8 cellular contexts compared by ENCODE assay signal in genomic region chr4:159077702-159078495, GRCh38. TPM values are rescaled to one million over a fixed set of nuclear protein-coding genes. Genes with fewer than 3 reads are reported as not detected.
DNase-seq lines count a peak whose midpoint lies in the region; ATAC-seq lines count a peak whose summit lies in the region.

No MANE protein-coding gene starts in this region.

- peaks cover 3 to 7% (median 6%) of the 10 kb centered on the region in 4 donors for H3K4me1 Mint-ChIP-seq in CD4-positive, alpha-beta memory T cell
- peaks cover 7% of the 10 kb centered on the region for H3K4me1 Mint-ChIP-seq in activated T-helper 17 cell treated with anti-CD3 and anti-CD28 coated beads, Interleukin-2, amount 50 U/mL, for 72 hours
- peaks cover 42% of the 10 kb centered on the region for H3K4me1 Mint-ChIP-seq in stimulated activated naive CD8-positive, alpha-beta T cell treated with anti-CD3 and anti-CD28 coated beads, Interleukin-15, Interleukin-2, amounts not matched to agents 100 ng/mL and 50 ng/mL, for 24 hours (ENCODE audit: low read depth)

- POLR2A ChIA-PET in CD4-positive, alpha-beta memory T cell (lab: Charles Lee; ENCODE audit: partially characterized antibody), result interaction anchor here (1.2 kb wide), 1 partner anchor 13 kb away, joined by 3 read pairs; no protein-coding TSS in a partner anchor

- H3K27me3 Mint-ChIP-seq in CD4-positive, alpha-beta memory T cell, result no peaks in the 10 kb centered on the region
- H3K27me3 Mint-ChIP-seq in activated T-helper 17 cell treated with anti-CD3 and anti-CD28 coated beads, Interleukin-2, amount 50 U/mL, for 72 hours, result no peaks in the 10 kb centered on the region
- H3K27me3 Mint-ChIP-seq in stimulated activated naive CD8-positive, alpha-beta T cell treated with anti-CD3 and anti-CD28 coated beads, Interleukin-15, Interleukin-2, amounts not matched to agents 100 ng/mL and 50 ng/mL, for 24 hours, result no peaks in the 10 kb centered on the region

- intact Hi-C loops in CD4-positive, alpha-beta memory T cell (cut with micrococcal nuclease), result loop anchor here (2.0 kb wide), 1 partner anchor 25 kb away; the partner anchor contains the start of gene RAPGEF2

- peak in 3 of 5 donors; percentile 12 to 29 (median 24) for DNase-seq in CD4-positive, alpha-beta memory T cell
- DNase-seq in dedifferentiated amniotic fluid mesenchymal stem cell (ENCODE audit: extremely low spot score) (no peak), NCI-H1417 treated with DMSO at 0.1 percent for 48 hours (lab: John Stamatoyannopoulos, UW) (no peak), CD1c-positive myeloid dendritic cell (ENCODE audit: extremely low spot score) (no peak)

- ATAC-seq in GM19351 (IDR thresholded peaks at IDR 0.05; ENCODE audit: unreplicated experiment) (peak; percentile 98), HG03196 (IDR thresholded peaks at IDR 0.05; ENCODE audit: unreplicated experiment) (peak; percentile 94)
- peak; percentile 87 for ATAC-seq in activated T-helper 17 cell treated with anti-CD3 and anti-CD28 coated beads, Interleukin-2, amount 50 U/mL, for 72 hours (replicated peaks)

- H3K4me3 Mint-ChIP-seq in CD4-positive, alpha-beta memory T cell, result peak overlapping the region; percentile 65 to 85 (median 77)
- peak overlapping the region; percentile 9 for H3K4me3 Mint-ChIP-seq in activated T-helper 17 cell treated with anti-CD3 and anti-CD28 coated beads, Interleukin-2, amount 50 U/mL, for 72 hours
- H3K4me3 Mint-ChIP-seq in stimulated activated naive CD8-positive, alpha-beta T cell treated with anti-CD3 and anti-CD28 coated beads, Interleukin-15, Interleukin-2, amounts not matched to agents 100 ng/mL and 50 ng/mL, for 24 hours, result peak overlapping the region; percentile 43

- no peaks in the 10 kb centered on the region for H3K36me3 Mint-ChIP-seq in CD4-positive, alpha-beta memory T cell
- no peaks in the 10 kb centered on the region for H3K36me3 Mint-ChIP-seq in activated T-helper 17 cell treated with anti-CD3 and anti-CD28 coated beads, Interleukin-2, amount 50 U/mL, for 72 hours (ENCODE audit: low read depth)
- H3K36me3 Mint-ChIP-seq in stimulated activated naive CD8-positive, alpha-beta T cell treated with anti-CD3 and anti-CD28 coated beads, Interleukin-15, Interleukin-2, amounts not matched to agents 100 ng/mL and 50 ng/mL, for 24 hours (ENCODE audit: low read depth), result no peaks in the 10 kb centered on the region

- H3K27ac ChIP-seq in CD4-positive, alpha-beta memory T cell (ENCODE audit: low read depth, low read length), result no peak overlapping the region

- CTCF ChIA-PET in CD4-positive, alpha-beta memory T cell (lab: Charles Lee; ENCODE audit: partially characterized antibody), result no interaction called here

- H3K9me3 Mint-ChIP-seq in CD4-positive, alpha-beta memory T cell, result no peaks in the 10 kb centered on the region
- H3K9me3 Mint-ChIP-seq in activated T-helper 17 cell treated with anti-CD3 and anti-CD28 coated beads, Interleukin-2, amount 50 U/mL, for 72 hours, result no peaks in the 10 kb centered on the region
- H3K9me3 Mint-ChIP-seq in stimulated activated naive CD8-positive, alpha-beta T cell treated with anti-CD3 and anti-CD28 coated beads, Interleukin-15, Interleukin-2, amounts not matched to agents 100 ng/mL and 50 ng/mL, for 24 hours, result no peaks in the 10 kb centered on the region

- H3K9me3 ChIP-seq in CD4-positive, alpha-beta memory T cell (ENCODE audit: control insufficient read depth in 1 of 2, low read length in 2 of 2), result no peaks in the 10 kb centered on the region

- peaks cover 15% of the 10 kb centered on the region for H3K4me1 ChIP-seq in CD4-positive, alpha-beta memory T cell (ENCODE audit: insufficient read depth, low read length)

- H3K27me3 ChIP-seq in CD4-positive, alpha-beta memory T cell (ENCODE audit: insufficient read depth, low read length), result no peaks in the 10 kb centered on the region

- H3K4me3 ChIP-seq in CD4-positive, alpha-beta memory T cell (ENCODE audit: low read length in 2 of 2), result no peak overlapping the region

- H3K27ac Mint-ChIP-seq in CD4-positive, alpha-beta memory T cell, result peak overlapping the region in 6 of 7 donors; percentile 16 to 75 (median 46)
- H3K27ac Mint-ChIP-seq in activated T-helper 17 cell treated with anti-CD3 and anti-CD28 coated beads, Interleukin-2, amount 50 U/mL, for 72 hours, result peak overlapping the region; percentile 6
- peak overlapping the region; percentile 7 for H3K27ac Mint-ChIP-seq in stimulated activated naive CD8-positive, alpha-beta T cell treated with anti-CD3 and anti-CD28 coated beads, Interleukin-15, Interleukin-2, amounts not matched to agents 100 ng/mL and 50 ng/mL, for 24 hours

- H3K36me3 ChIP-seq in CD4-positive, alpha-beta memory T cell (ENCODE audit: insufficient read depth, low read length), result no peaks in the 10 kb centered on the region

RNA-seq across cellular contexts. Expression of gene RAPGEF2, which starts 25.0 kb away (rescaled TPM):
- 10 to 100 TPM; 23.1 to 27.9 TPM for total RNA-seq in CD4-positive, alpha-beta memory T cell
- polyA plus RNA-seq in CD4-positive, alpha-beta memory T cell, result 1 to 10 TPM in 1 of 2 donors, under 1 TPM in 1; 0.69 to 1.2 TPM
- total RNA-seq in activated T-helper 17 cell treated with anti-CD3 and anti-CD28 coated beads, Interleukin-2, amount 50 U/mL, for 72 hours, result 10 to 100 TPM; 22.8 to 25.1 TPM

Comparison
In these comparisons a context has a peak if more than half of its experiments do, and no peak if none do; other contexts are left out.
1. DNase-seq: peak in CD4-positive, alpha-beta memory T cell (3 of 5); none in dedifferentiated amniotic fluid mesenchymal stem cell (single experiment), NCI-H1417 treated with DMSO at 0.1 percent for 48 hours (single experiment) and CD1c-positive myeloid dendritic cell (single experiment).
2. H3K4me3 Mint-ChIP-seq: peak in every context shown above with its lines; median percentile 77 in CD4-positive, alpha-beta memory T cell; 43 in stimulated activated naive CD8-positive, alpha-beta T cell treated with anti-CD3 and anti-CD28 coated beads, Interleukin-15, Interleukin-2, amounts not matched to agents 100 ng/mL and 50 ng/mL, for 24 hours; 9 in activated T-helper 17 cell treated with anti-CD3 and anti-CD28 coated beads, Interleukin-2, amount 50 U/mL, for 72 hours.
3. Peak in every context shown above with its lines, with median percentiles within 50 percentile points of each other: H3K27ac Mint-ChIP-seq and ATAC-seq.